In the genomic region with DNA sequence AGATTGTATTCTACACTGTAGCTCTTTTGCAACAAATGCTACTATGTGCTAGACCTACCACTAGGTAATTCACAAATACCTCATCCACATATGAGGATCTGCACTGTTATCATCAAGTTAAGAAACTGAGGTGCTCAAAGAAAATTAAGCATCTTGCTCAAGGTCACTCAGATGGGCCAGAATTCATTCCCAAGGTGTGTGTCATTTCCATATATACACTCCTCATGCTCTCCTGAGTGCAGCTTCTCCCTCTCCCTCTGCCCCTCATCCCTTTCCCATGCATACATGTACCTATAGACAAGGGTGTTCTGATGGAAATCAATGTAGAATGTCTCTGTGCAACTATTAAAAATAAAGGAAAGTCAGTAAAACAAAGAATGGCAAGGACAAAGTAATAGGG, we compare ENCODE assay signal across 23 cellular contexts.
DNase-seq lines count a peak whose midpoint lies in the region; ATAC-seq and TF ChIP-seq lines count a peak whose summit lies in the region.
"Had no signal": no experiment of that assay in that cellular context is flagged by ENCODE, and none has a peak within 500 bp of the region (broad histone marks: within the 10 kb centered on the region; RNA-seq: fewer than 3 reads in every experiment).

No MANE protein-coding gene starts in this region.

- intact Hi-C loops in IMR-90 (cut with micrococcal nuclease): no loop called here
- intact Hi-C loops in gastrocnemius medialis (cut with DNase I; ENCODE audit: low total_unique reads): no loop called here
- intact Hi-C loops in dorsolateral prefrontal cortex (cut with DNase I): no loop called here

- no peak overlapping the region for H4K8ac ChIP-seq in IMR-90 (ENCODE audit: low read depth in 2 of 2, low read length in 2 of 2)

- no peaks in the 10 kb centered on the region for H4K20me1 ChIP-seq in IMR-90 (ENCODE audit: insufficient read depth, low read length)
- H4K20me1 ChIP-seq: BLaER1 had no signal

- dilution Hi-C loops in IMR-90 (cut with HindIII; ENCODE audit: low sequenced_read_pairs, unreplicated experiment): no loop called here

- no peak overlapping the region for H2BK120ac ChIP-seq in IMR-90 (ENCODE audit: low read depth, low read length)

- H4K5ac ChIP-seq in IMR-90 (ENCODE audit: low read depth, low read length): no peak overlapping the region

- H2AFZ ChIP-seq in IMR-90 (replicated peaks; ENCODE audit: low read length, poor library complexity): no peak overlapping the region

- no peak overlapping the region for H3K23ac ChIP-seq in IMR-90 (ENCODE audit: low read depth, low read length)

- no peak overlapping the region for H3K9ac ChIP-seq in IMR-90 (ENCODE audit: low read depth, low read length)
- H3K9ac ChIP-seq: BLaER1 had no signal

- peak overlapping the region; percentile 27; the same call in 1 of the 2 replicates for H3K14ac ChIP-seq in IMR-90 (replicated peaks; ENCODE audit: low read depth, low read length)

- CTCF ChIA-PET in IMR-90 (lab: Yijun Ruan, JAX): no interaction called here

- DNase-seq in IMR-90 (no peak), cerebellar cortex (ENCODE audit: low spot score) (peak; percentile 1), gastrocnemius medialis (no peak), dorsolateral prefrontal cortex (no peak), Peyer's patch (no peak)
- DNase-seq: 8988T; ACHN; BE2C; C1 segment of cervical spinal cord; CD4-positive, alpha-beta memory T cell; CD4-positive, CD25-positive, alpha-beta regulatory T cell; CD8-positive, alpha-beta memory T cell; COR-L47; DMS 273 treated with DMSO at 0.1 percent for 48 hours; DMS153; DMS53; DMS79; DND-41; EL; GDM1 had no signal

- H2BK5ac ChIP-seq in IMR-90 (ENCODE audit: low read depth, low read length, poor library complexity, severe bottlenecking): no peak overlapping the region

- H3K27me3 ChIP-seq in IMR-90 (ENCODE audit: control insufficient read depth, insufficient read depth, low read length): no peaks in the 10 kb centered on the region
- no peaks in the 10 kb centered on the region for H3K27me3 ChIP-seq in gastrocnemius medialis
- H3K27me3 ChIP-seq in dorsolateral prefrontal cortex: no peaks in the 10 kb centered on the region
- H3K27me3 ChIP-seq in Peyer's patch: no peaks in the 10 kb centered on the region
- H3K27me3 ChIP-seq: BE2C, BLaER1 had no signal

- no peak overlapping the region for H3K4me3 ChIP-seq in IMR-90 (ENCODE audit: insufficient read depth, low read depth, low read length)
- H3K4me3 ChIP-seq in gastrocnemius medialis: no peak overlapping the region
- no peak overlapping the region for H3K4me3 ChIP-seq in dorsolateral prefrontal cortex
- H3K4me3 ChIP-seq in Peyer's patch: no peak overlapping the region
- H3K4me3 ChIP-seq: BLaER1, GM12878 had no signal

- H3K4me2 ChIP-seq in IMR-90 (ENCODE audit: low read depth, low read length): no peak overlapping the region
- H3K4me2 ChIP-seq: BLaER1 had no signal

- TF ChIP-seq POLR2A in IMR-90 (IDR thresholded peaks at IDR 0.05; ENCODE audit: low read depth, low read length): no peak
- TF ChIP-seq POLR2A in gastrocnemius medialis (IDR thresholded peaks at IDR 0.05): no peak
- no peak for TF ChIP-seq POLR2A in Peyer's patch (IDR thresholded peaks at IDR 0.05)

- BruUV-seq in IMR-90 (replicated peaks; lab: Mats Ljungman, UMichigan): no TSS peak

- H3K9me1 ChIP-seq in IMR-90 (ENCODE audit: insufficient read depth, low read length): no peaks in the 10 kb centered on the region

- no peak overlapping the region for H2AK9ac ChIP-seq in IMR-90 (replicated peaks; ENCODE audit: low read depth, low read length, poor library complexity)

- H4K91ac ChIP-seq in IMR-90 (ENCODE audit: insufficient read depth, low read depth, low read length): no peak overlapping the region

- TF ChIP-seq RAD21 in IMR-90 (IDR thresholded peaks at IDR 0.05; ENCODE audit: low read length): no peak

- H3K56ac ChIP-seq in IMR-90 (ENCODE audit: extremely low read depth, insufficient read depth, low read length): no peak overlapping the region

- H2AK5ac ChIP-seq in IMR-90 (ENCODE audit: low read depth, low read length): no peak overlapping the region

- H3K9me3 ChIP-seq in IMR-90 (ENCODE audit: control insufficient read depth, insufficient read depth, low read length) (no peaks in the 10 kb centered on the region), gastrocnemius medialis (no peaks in the 10 kb centered on the region), Peyer's patch (no peaks in the 10 kb centered on the region)
- H3K9me3 ChIP-seq: BE2C, BLaER1 had no signal

- no peaks in the 10 kb centered on the region for H3K79me1 ChIP-seq in IMR-90 (ENCODE audit: low read depth in 1 of 2, low read length in 2 of 2)

- POLR2A ChIA-PET in IMR-90 (lab: Charles Lee; ENCODE audit: unreplicated experiment): no interaction called here

- no peak for ATAC-seq in IMR-90 (ENCODE audit: low read depth)
- ATAC-seq in gastrocnemius medialis: peak; percentile 54 to 71
- no peak for ATAC-seq in GM18520 (IDR thresholded peaks at IDR 0.05; ENCODE audit: unreplicated experiment)
- ATAC-seq: GM12878 had no signal

- in situ Hi-C loops in IMR-90 (cut with MboI; ENCODE audit: low sequenced_read_pairs) (no loop called here), gastrocnemius medialis (cut with MboI; ENCODE audit: low sequenced_read_pairs in 4 of 4) (no loop called here)

- H3K4ac ChIP-seq in IMR-90 (ENCODE audit: low read depth, low read length): no peak overlapping the region; the same call in 1 of the 2 replicates

- no peak overlapping the region for H3K18ac ChIP-seq in IMR-90 (ENCODE audit: low read depth, low read length)

- H3K27ac ChIP-seq in IMR-90 (ENCODE audit: insufficient read depth, low read length) (no peak overlapping the region), gastrocnemius medialis (no peak overlapping the region), dorsolateral prefrontal cortex (no peak overlapping the region), Peyer's patch (no peak overlapping the region)
- H3K27ac ChIP-seq: BLaER1 had no signal

- H2BK15ac ChIP-seq in IMR-90 (ENCODE audit: low read depth, low read length): no peak overlapping the region

- H3K4me1 ChIP-seq in IMR-90 (ENCODE audit: control insufficient read depth, insufficient read depth, low read length) (peaks cover 1% of the 10 kb centered on the region; the same call in 1 of the 2 replicates), gastrocnemius medialis (peaks cover 3 to 10% of the 10 kb centered on the region in 2 donors), Peyer's patch (no peaks in the 10 kb centered on the region)
- H3K4me1 ChIP-seq: BE2C, BLaER1 had no signal

- H3K36me3 ChIP-seq in IMR-90 (ENCODE audit: control insufficient read depth, insufficient read depth, low read length) (no peaks in the 10 kb centered on the region), gastrocnemius medialis (no peaks in the 10 kb centered on the region), Peyer's patch (no peaks in the 10 kb centered on the region)
- H3K36me3 ChIP-seq: BE2C, BLaER1 had no signal

- no peak overlapping the region for H2BK20ac ChIP-seq in IMR-90 (ENCODE audit: low read depth, low read length)

- TF ChIP-seq CTCF in IMR-90 (conservative IDR thresholded peaks at IDR 0.05; ENCODE audit: low read depth, low read length) (no peak), gastrocnemius medialis (IDR thresholded peaks at IDR 0.05 in 4 of 5, conservative IDR thresholded peaks at IDR 0.05 in 1 of 5) (no peak), dorsolateral prefrontal cortex (IDR thresholded peaks at IDR 0.05 in 54 of 56, conservative IDR thresholded peaks at IDR 0.05 in 2 of 56; ENCODE audit: low read depth in 1 of 56, partially characterized antibody in 56 of 56) (no peak), Peyer's patch (IDR thresholded peaks at IDR 0.05) (no peak)

TF ChIP-seq in IMR-90, 13 proteins besides CTCF, POLR2A, EP300 and RAD21:
- TF ChIP-seq MXI1 (IDR thresholded peaks at IDR 0.05; ENCODE audit: borderline replicate concordance, low read depth, low read length) (no peak), MAZ (IDR thresholded peaks at IDR 0.05; ENCODE audit: borderline replicate concordance, low read depth, low read length) (no peak), SMC3 (IDR thresholded peaks at IDR 0.05; ENCODE audit: low read depth, low read length) (no peak), CEBPB (IDR thresholded peaks at IDR 0.05; ENCODE audit: low read depth, low read length) (no peak), CHD1 (IDR thresholded peaks at IDR 0.05; ENCODE audit: low read depth, low read length) (no peak), NFE2L2 (IDR thresholded peaks at IDR 0.05; ENCODE audit: low read depth, low read length) (no peak), BHLHE40 (IDR thresholded peaks at IDR 0.05; ENCODE audit: low read depth, low read length) (no peak), FOS (IDR thresholded peaks at IDR 0.05; ENCODE audit: low read depth, low read length) (no peak), RCOR1 (IDR thresholded peaks at IDR 0.05; ENCODE audit: insufficient replicate concordance, low read length) (no peak), MAFK (IDR thresholded peaks at IDR 0.05; ENCODE audit: low read depth, low read length) (no peak), RFX5 (IDR thresholded peaks at IDR 0.05; ENCODE audit: low read depth, low read length) (no peak)
- TF ChIP-seq, protein P1, sequence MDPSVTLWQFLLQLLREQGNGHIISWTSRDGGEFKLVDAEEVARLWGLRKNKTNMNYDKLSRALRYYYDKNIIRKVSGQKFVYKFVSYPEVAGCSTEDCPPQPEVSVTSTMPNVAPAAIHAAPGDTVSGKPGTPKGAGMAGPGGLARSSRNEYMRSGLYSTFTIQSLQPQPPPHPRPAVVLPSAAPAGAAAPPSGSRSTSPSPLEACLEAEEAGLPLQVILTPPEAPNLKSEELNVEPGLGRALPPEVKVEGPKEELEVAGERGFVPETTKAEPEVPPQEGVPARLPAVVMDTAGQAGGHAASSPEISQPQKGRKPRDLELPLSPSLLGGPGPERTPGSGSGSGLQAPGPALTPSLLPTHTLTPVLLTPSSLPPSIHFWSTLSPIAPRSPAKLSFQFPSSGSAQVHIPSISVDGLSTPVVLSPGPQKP (IDR thresholded peaks at IDR 0.05; ENCODE audit: borderline replicate concordance, low read depth, low read length): no peak
- TF ChIP-seq, protein P2, sequence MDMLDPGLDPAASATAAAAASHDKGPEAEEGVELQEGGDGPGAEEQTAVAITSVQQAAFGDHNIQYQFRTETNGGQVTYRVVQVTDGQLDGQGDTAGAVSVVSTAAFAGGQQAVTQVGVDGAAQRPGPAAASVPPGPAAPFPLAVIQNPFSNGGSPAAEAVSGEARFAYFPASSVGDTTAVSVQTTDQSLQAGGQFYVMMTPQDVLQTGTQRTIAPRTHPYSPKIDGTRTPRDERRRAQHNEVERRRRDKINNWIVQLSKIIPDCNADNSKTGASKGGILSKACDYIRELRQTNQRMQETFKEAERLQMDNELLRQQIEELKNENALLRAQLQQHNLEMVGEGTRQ (IDR thresholded peaks at IDR 0.05; ENCODE audit: low read depth, low read length): no peak

Comparison
In these comparisons a context has a peak if more than half of its experiments do, and no peak if none do; other contexts are left out.
1. ATAC-seq: peak in gastrocnemius medialis (2 of 2); none in IMR-90 (single experiment) and GM18520 (single experiment).